20 cellular contexts compared by ENCODE assay signal in genomic region chr2:175957845-175958244, GRCh38. TPM values are rescaled to one million over a fixed set of nuclear protein-coding genes. Genes with fewer than 3 reads are reported as not detected.
A peak's percentile ranks its signal among the peaks of the same experiment; 100 is the strongest.
DNase-seq lines count a peak whose midpoint lies in the region; ATAC-seq and TF ChIP-seq lines count a peak whose summit lies in the region.
"Had no signal": no experiment of that assay in that cellular context is flagged by ENCODE, and none has a peak within 500 bp of the region (broad histone marks: within the 10 kb centered on the region; RNA-seq: fewer than 3 reads in every experiment).

No MANE protein-coding gene starts in this region.

- ATAC-seq in HG02642 (IDR thresholded peaks at IDR 0.05; ENCODE audit: poor library complexity, unreplicated experiment) = no peak

- TF ChIP-seq CTCF in endodermal cell (conservative IDR thresholded peaks at IDR 0.05) (no peak), mesothelial cell of epicardium (IDR thresholded peaks at IDR 0.05; ENCODE audit: unreplicated experiment) (no peak)

- H2BK5ac ChIP-seq in neuronal stem cell (ENCODE audit: low read length) = no peak overlapping the region

- peak overlapping the region; percentile 31 for H3K23ac ChIP-seq in neuronal stem cell (ENCODE audit: low read depth, low read length, poor library complexity)

- no peak overlapping the region for H2AFZ ChIP-seq in neuronal stem cell (ENCODE audit: low read length)
- H2AFZ ChIP-seq: GM23248 had no signal

- H3K79me1 ChIP-seq in neuronal stem cell (ENCODE audit: low read depth, low read length) = peaks cover 2% of the 10 kb centered on the region

- POLR2A ChIA-PET in CD4-positive, alpha-beta memory T cell (lab: Charles Lee; ENCODE audit: partially characterized antibody) = no interaction called here

- H3K14ac ChIP-seq in neuronal stem cell (ENCODE audit: low read length) = peak overlapping the region; percentile 38

- CTCF ChIA-PET in CD4-positive, alpha-beta memory T cell (lab: Charles Lee; ENCODE audit: partially characterized antibody) = no interaction called here

- peaks cover 41% of the 10 kb centered on the region for H3K9me3 Mint-ChIP-seq in endodermal cell
- H3K9me3 Mint-ChIP-seq in mesothelial cell of epicardium = peaks cover 41% of the 10 kb centered on the region
- H3K9me3 Mint-ChIP-seq in CD4-positive, alpha-beta memory T cell = peaks cover 0 to 6% (median 0%) of the 10 kb centered on the region in 8 donors

- DNase-seq in ELF-1 (ENCODE audit: low read depth, low spot score) = peak; percentile 27
- peak; percentile 15 for DNase-seq in NT2/D1 (ENCODE audit: low read depth, low spot score)
- peak; percentile 54 for DNase-seq in endodermal cell
- DNase-seq in neuronal stem cell (ENCODE audit: low spot score) = no peak
- no peak for DNase-seq in iPS-NIHi7 (ENCODE audit: extremely low spot score)
- DNase-seq in mesothelial cell of epicardium (ENCODE audit: low spot score in 2 of 2, unreplicated experiment in 2 of 2) = no peak
- no peak for DNase-seq in CD4-positive, alpha-beta memory T cell
- DNase-seq: DMS 273 treated with DMSO at 0.1 percent for 48 hours, DMS79, EL, GF-D8, GM23248, HCEC 1CT had no signal

- H3K27me3 ChIP-seq in NT2/D1 (ENCODE audit: insufficient read depth, insufficient read length) (no peaks in the 10 kb centered on the region), endodermal cell (ENCODE audit: control insufficient read depth, insufficient read depth, low read length, poor library complexity, severe bottlenecking) (no peaks in the 10 kb centered on the region), neuronal stem cell (ENCODE audit: control insufficient read depth in 3 of 3, insufficient read depth in 3 of 3, low read depth in 1 of 3, low read length in 3 of 3) (no peaks in the 10 kb centered on the region)
- no peaks in the 10 kb centered on the region for H3K27me3 ChIP-seq in CD4-positive, alpha-beta memory T cell (ENCODE audit: insufficient read depth, low read length)
- H3K27me3 ChIP-seq: BLaER1 had no signal

- H3K9ac ChIP-seq in NT2/D1 (ENCODE audit: insufficient read length, low read depth) (no peak overlapping the region), endodermal cell (ENCODE audit: extremely low read depth, low read length, poor library complexity, severe bottlenecking) (no peak overlapping the region), neuronal stem cell (ENCODE audit: low read depth, low read length, poor library complexity) (no peak overlapping the region)
- H3K9ac ChIP-seq: BLaER1, GM23248 had no signal

- H3K9me3 ChIP-seq in NT2/D1 (ENCODE audit: insufficient read depth, low read length) (peaks cover 6% of the 10 kb centered on the region; the same call in 1 of the 2 replicates), endodermal cell (ENCODE audit: control insufficient read depth, low read length) (no peaks in the 10 kb centered on the region), neuronal stem cell (replicated peaks in 1 of 2; ENCODE audit: control insufficient read depth in 2 of 2, insufficient read depth in 1 of 2, low read depth in 1 of 2, low read length in 2 of 2) (peaks cover 0 to 4% of the 10 kb centered on the region in 2 donors)
- H3K9me3 ChIP-seq in CD4-positive, alpha-beta memory T cell (ENCODE audit: control insufficient read depth in 1 of 2, low read length in 2 of 2) = no peaks in the 10 kb centered on the region

- H2AK5ac ChIP-seq in neuronal stem cell (ENCODE audit: low read depth, low read length) = no peak overlapping the region

- H3K4me3 Mint-ChIP-seq in endodermal cell (no peak overlapping the region), mesothelial cell of epicardium (no peak overlapping the region)
- no peak overlapping the region for H3K4me3 Mint-ChIP-seq in CD4-positive, alpha-beta memory T cell
- H3K4me3 Mint-ChIP-seq: B cell; CD4-positive, CD25-positive, alpha-beta regulatory T cell; CD8-positive, alpha-beta memory T cell had no signal

- intact Hi-C loops in CD4-positive, alpha-beta memory T cell (cut with micrococcal nuclease) = no loop called here

- H3K27ac ChIP-seq in endodermal cell (ENCODE audit: low read depth, low read length) (no peak overlapping the region), neuronal stem cell (replicated peaks; ENCODE audit: low read length) (no peak overlapping the region)
- H3K27ac ChIP-seq in CD4-positive, alpha-beta memory T cell (ENCODE audit: low read depth, low read length) = no peak overlapping the region
- H3K27ac ChIP-seq: 22Rv1, BLaER1, C4-2B, GM23248 had no signal

- H3K36me3 Mint-ChIP-seq in endodermal cell (ENCODE audit: low read depth) (peaks cover 55% of the 10 kb centered on the region), mesothelial cell of epicardium (peaks cover 56% of the 10 kb centered on the region)
- peaks cover 71% of the 10 kb centered on the region in 2 donors for H3K36me3 Mint-ChIP-seq in CD4-positive, alpha-beta memory T cell

- H4K91ac ChIP-seq in neuronal stem cell (ENCODE audit: low read depth, low read length, poor library complexity) = no peak overlapping the region

- no peak overlapping the region for H3K27ac Mint-ChIP-seq in endodermal cell
- H3K27ac Mint-ChIP-seq in mesothelial cell of epicardium = no peak overlapping the region
- H3K27ac Mint-ChIP-seq in CD4-positive, alpha-beta memory T cell = no peak overlapping the region
- H3K27ac Mint-ChIP-seq: B cell; CD4-positive, CD25-positive, alpha-beta regulatory T cell; CD8-positive, alpha-beta memory T cell had no signal

- no peak overlapping the region for H3K4ac ChIP-seq in neuronal stem cell (ENCODE audit: low read length)

- H2BK120ac ChIP-seq in neuronal stem cell (ENCODE audit: low read depth, low read length) = no peak overlapping the region

- H3K18ac ChIP-seq in neuronal stem cell (ENCODE audit: low read length) = no peak overlapping the region

- H3K36me3 ChIP-seq in NT2/D1 (ENCODE audit: insufficient read depth, insufficient read length, low read length) = peaks cover 10% of the 10 kb centered on the region
- peaks cover 12% of the 10 kb centered on the region for H3K36me3 ChIP-seq in endodermal cell (ENCODE audit: control insufficient read depth, insufficient read depth, low read length)
- peaks cover 7 to 12% of the 10 kb centered on the region in 2 donors for H3K36me3 ChIP-seq in neuronal stem cell (replicated peaks in 1 of 2; ENCODE audit: control insufficient read depth in 2 of 2, insufficient read depth in 2 of 2, low read length in 2 of 2)
- no peaks in the 10 kb centered on the region for H3K36me3 ChIP-seq in CD4-positive, alpha-beta memory T cell (ENCODE audit: insufficient read depth, low read length)

- peak overlapping the region; percentile 17 for H4K8ac ChIP-seq in neuronal stem cell (ENCODE audit: low read depth, low read length)

- peaks cover 22% of the 10 kb centered on the region for H3K4me1 Mint-ChIP-seq in endodermal cell
- H3K4me1 Mint-ChIP-seq in mesothelial cell of epicardium = no peaks in the 10 kb centered on the region
- H3K4me1 Mint-ChIP-seq in CD4-positive, alpha-beta memory T cell = peaks cover 0 to 10% (median 5%) of the 10 kb centered on the region in 4 donors
- H3K4me1 Mint-ChIP-seq: B cell had no signal

- no peak overlapping the region for H2BK15ac ChIP-seq in neuronal stem cell (ENCODE audit: low read length)

- no peak overlapping the region for H2BK12ac ChIP-seq in neuronal stem cell (ENCODE audit: low read length)

- H3K4me2 ChIP-seq in neuronal stem cell (ENCODE audit: insufficient read depth, low read length, poor library complexity, severe bottlenecking) = no peak overlapping the region
- H3K4me2 ChIP-seq: BLaER1 had no signal

- H3K4me3 ChIP-seq in NT2/D1 (ENCODE audit: insufficient read length, low read depth) = no peak overlapping the region
- no peak overlapping the region for H3K4me3 ChIP-seq in endodermal cell (ENCODE audit: low read length)
- H3K4me3 ChIP-seq in neuronal stem cell (ENCODE audit: low read length in 2 of 2) = no peak overlapping the region
- H3K4me3 ChIP-seq in CD4-positive, alpha-beta memory T cell (ENCODE audit: low read length in 2 of 2) = no peak overlapping the region
- H3K4me3 ChIP-seq: BLaER1, GM23248 had no signal

- no peaks in the 10 kb centered on the region for H3K4me1 ChIP-seq in NT2/D1 (ENCODE audit: insufficient read depth, insufficient read length)
- no peaks in the 10 kb centered on the region for H3K4me1 ChIP-seq in endodermal cell (ENCODE audit: control insufficient read depth, insufficient read depth, low read length)
- H3K4me1 ChIP-seq in neuronal stem cell (ENCODE audit: control insufficient read depth in 2 of 2, insufficient read depth in 1 of 2, low read depth in 1 of 2, low read length in 2 of 2) = peaks cover 0 to 2% of the 10 kb centered on the region in 2 donors
- H3K4me1 ChIP-seq in CD4-positive, alpha-beta memory T cell (ENCODE audit: insufficient read depth, low read length) = no peaks in the 10 kb centered on the region
- H3K4me1 ChIP-seq: BLaER1 had no signal

- WGBS in endodermal cell (ENCODE audit: insufficient coverage in 1 of 2, insufficient read length in 1 of 2), 2 experiments = 67 to 94% methylated on average over 1 to 6 of the region's 6 CpGs
- no CpG with 5 or more reads among the region's 6 CpGs for WGBS in neuronal stem cell (ENCODE audit: extremely low coverage in 2 of 2, insufficient read length in 2 of 2, insufficient replicate concordance in 1 of 2), 2 donors

- H3K27me3 Mint-ChIP-seq in endodermal cell (ENCODE audit: insufficient read depth) (no peaks in the 10 kb centered on the region), mesothelial cell of epicardium (ENCODE audit: low read depth) (no peaks in the 10 kb centered on the region)
- no peaks in the 10 kb centered on the region for H3K27me3 Mint-ChIP-seq in CD4-positive, alpha-beta memory T cell
- H3K27me3 Mint-ChIP-seq: B cell; CD4-positive, CD25-positive, alpha-beta regulatory T cell; CD8-positive, alpha-beta memory T cell had no signal

RNA-seq across cellular contexts. Expression of gene LNPK, which starts 44.2 kb away (rescaled TPM):
- total RNA-seq in endodermal cell (10 to 100 TPM; 15.0 to 20.2 TPM), mesothelial cell of epicardium (29.4 to 31.7 TPM (median 30.2 TPM) in 3 replicates)
- 25.8 TPM for polyA plus RNA-seq in endodermal cell (2013, experiment 1 of 2)
- 26.1 TPM for polyA plus RNA-seq in endodermal cell (2013, experiment 2 of 2)
- 15.2 TPM for polyA plus RNA-seq in neuronal stem cell (2013, experiment 1 of 2)
- 15.7 TPM for polyA plus RNA-seq in neuronal stem cell (2013, experiment 2 of 2)
- total RNA-seq in CD4-positive, alpha-beta memory T cell = 10 to 100 TPM; 30.4 to 31.3 TPM
- 10 to 100 TPM; 17.5 to 21.8 TPM for polyA plus RNA-seq in CD4-positive, alpha-beta memory T cell

Comparison
In these comparisons a context has a peak if more than half of its experiments do, and no peak if none do; other contexts are left out.
1. DNase-seq: peak in ELF-1 (single experiment), NT2/D1 (single experiment) and endodermal cell (single experiment); none in neuronal stem cell (single experiment), iPS-NIHi7 (single experiment), mesothelial cell of epicardium (0 of 2) and CD4-positive, alpha-beta memory T cell (0 of 5).